ENCODE assay signal across 9 cellular contexts in the genomic region with DNA sequence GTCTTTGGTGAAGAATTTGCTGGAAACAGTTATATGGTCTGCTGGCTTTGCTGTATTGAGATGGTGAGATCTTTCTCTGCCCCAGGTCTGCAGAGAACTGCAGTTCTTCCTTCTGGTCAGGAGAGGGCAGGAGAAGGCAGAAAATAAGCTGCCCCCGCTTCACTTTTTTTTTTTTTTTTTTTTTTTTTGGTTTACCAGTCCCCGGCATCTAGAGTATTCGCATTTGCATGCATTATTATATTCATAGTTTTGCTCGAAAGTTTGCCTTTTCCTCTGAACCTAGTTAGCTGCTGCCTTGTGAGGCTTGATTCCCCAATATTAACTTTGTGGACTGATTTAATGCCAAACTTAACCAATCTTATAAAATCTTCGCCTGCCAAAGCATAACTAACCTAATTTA.
A peak's percentile ranks its signal among the peaks of the same experiment; 100 is the strongest.
DNase-seq lines count a peak whose midpoint lies in the region; ATAC-seq and TF ChIP-seq lines count a peak whose summit lies in the region.
"Had no signal": no experiment of that assay in that cellular context is flagged by ENCODE, and none has a peak within 500 bp of the region (broad histone marks: within the 10 kb centered on the region; RNA-seq: fewer than 3 reads in every experiment).

No MANE protein-coding gene starts in this region.

- in situ Hi-C loops in astrocyte of the cerebellum (cut with HindIII; ENCODE audit: low sequenced_read_pairs): loop anchor here (10.0 to 25.0 kb wide), 2 partner anchors 120 to 342 kb away; partner anchors contain the start of genes ABCC5, ALG3, EEF1AKMT4 and VWA5B2

- no peak for ATAC-seq in GM21825 (IDR thresholded peaks at IDR 0.05; ENCODE audit: unreplicated experiment)

- DNase-seq in NCI-H1436 (lab: John Stamatoyannopoulos, UW) (peak; percentile 70), NCI-H1436 treated with DMSO at 0.1 percent for 48 hours (lab: John Stamatoyannopoulos, UW) (no peak), HS-5 (ENCODE audit: low read depth) (peak; percentile 35), NOMO-1 treated with dmso at 0.1 percent for 144 hours (lab: John Stamatoyannopoulos, UW; ENCODE audit: unreplicated experiment) (peak; percentile 45), astrocyte of the cerebellum (ENCODE audit: low read depth) (peak; percentile 24), iPS-NIHi11 (ENCODE audit: low spot score) (peak; percentile 88)
- peak; percentile 31 for DNase-seq in stimulated activated CD8-positive, alpha-beta memory T cell treated with anti-CD3 and anti-CD28 coated beads, Interleukin-4, amount 100 ng/mL, for 48 hours

- TF ChIP-seq CTCF in astrocyte of the cerebellum (IDR thresholded peaks at IDR 0.05; ENCODE audit: low read depth, low read length, missing control alignments): peak; percentile 85

- no peak overlapping the region for H3K4me3 ChIP-seq in astrocyte of the cerebellum (ENCODE audit: low read depth, low read length)
- H3K4me3 ChIP-seq: BLaER1 had no signal
